ENCODE assay signal across 8 cellular contexts in the genomic region with DNA sequence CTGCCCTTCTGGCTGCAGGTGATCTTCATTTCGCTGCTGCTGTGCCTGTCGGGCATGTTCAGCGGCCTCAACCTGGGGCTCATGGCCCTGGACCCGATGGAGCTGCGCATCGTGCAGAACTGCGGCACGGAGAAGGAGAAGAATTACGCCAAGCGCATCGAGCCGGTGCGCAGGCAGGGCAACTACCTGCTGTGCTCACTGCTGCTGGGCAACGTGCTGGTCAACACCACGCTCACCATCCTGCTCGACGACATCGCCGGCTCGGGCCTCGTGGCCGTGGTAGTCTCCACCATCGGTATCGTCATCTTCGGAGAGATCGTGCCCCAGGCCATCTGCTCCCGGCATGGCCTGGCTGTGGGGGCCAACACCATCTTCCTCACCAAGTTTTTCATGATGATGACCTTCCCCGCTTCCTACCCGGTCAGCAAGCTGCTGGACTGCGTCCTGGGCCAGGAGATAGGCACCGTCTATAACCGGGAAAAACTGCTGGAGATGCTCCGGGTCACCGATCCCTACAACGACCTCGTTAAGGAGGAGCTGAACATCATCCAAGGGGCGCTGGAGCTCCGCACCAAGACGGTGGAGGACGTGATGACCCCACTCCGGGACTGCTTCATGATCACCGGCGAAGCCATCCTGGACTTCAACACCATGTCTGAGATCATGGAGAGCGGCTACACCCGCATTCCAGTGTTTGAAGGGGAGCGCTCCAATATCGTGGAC. TPM values are rescaled to one million over a fixed set of nuclear protein-coding genes. Genes with fewer than 3 reads are reported as not detected.
DNase-seq lines count a peak whose midpoint lies in the region; ATAC-seq and TF ChIP-seq lines count a peak whose summit lies in the region.

No MANE protein-coding gene starts in this region.

- peak overlapping the region; percentile 87 to 96 (median 94) for H3K4me3 Mint-ChIP-seq in CD8-positive, alpha-beta memory T cell
- peak overlapping the region; percentile 94 to 96 for H3K4me3 Mint-ChIP-seq in stimulated activated naive CD8-positive, alpha-beta T cell treated with anti-CD3 and anti-CD28 coated beads, Interleukin-15, amount 100 ng/mL, for 72 hours

- H3K27me3 ChIP-seq in CD8-positive, alpha-beta memory T cell (ENCODE audit: insufficient read depth, low read length, poor library complexity, severe bottlenecking), result no peaks in the 10 kb centered on the region
- no peaks in the 10 kb centered on the region for H3K27me3 ChIP-seq in MM.1S (replicated peaks; ENCODE audit: insufficient read depth, low read length)
- no peaks in the 10 kb centered on the region for H3K27me3 ChIP-seq in brain microvascular endothelial cell (replicated peaks)

- in situ Hi-C loops in brain microvascular endothelial cell (cut with HindIII; ENCODE audit: low pct_ligation_motif_present, low sequenced_read_pairs), result loop anchor here (25.0 kb wide), 1 partner anchor 182 kb away; the partner anchor contains the start of gene WBP1L

- H3K27me3 Mint-ChIP-seq in CD8-positive, alpha-beta memory T cell, result peaks cover 5 to 6% of the 10 kb centered on the region in 2 donors
- H3K27me3 Mint-ChIP-seq in stimulated activated naive CD8-positive, alpha-beta T cell treated with anti-CD3 and anti-CD28 coated beads, Interleukin-15, amount 100 ng/mL, for 72 hours, result peaks cover 9% of the 10 kb centered on the region

- H3K4me1 ChIP-seq in CD8-positive, alpha-beta memory T cell (ENCODE audit: insufficient read depth, low read length), result peaks cover 41% of the 10 kb centered on the region
- H3K4me1 ChIP-seq in MM.1S (ENCODE audit: low read length), result peaks cover 15% of the 10 kb centered on the region

- H3K9me3 Mint-ChIP-seq in CD8-positive, alpha-beta memory T cell, result no peaks in the 10 kb centered on the region
- no peaks in the 10 kb centered on the region for H3K9me3 Mint-ChIP-seq in stimulated activated naive CD8-positive, alpha-beta T cell treated with anti-CD3 and anti-CD28 coated beads, Interleukin-15, amount 100 ng/mL, for 72 hours

- peak overlapping the region; percentile 99 for H2AFZ ChIP-seq in MM.1S (ENCODE audit: low read length)

- H4K20me1 ChIP-seq in MM.1S (ENCODE audit: insufficient read depth, low read length), result no peaks in the 10 kb centered on the region

- no peaks in the 10 kb centered on the region for H3K36me3 ChIP-seq in CD8-positive, alpha-beta memory T cell (ENCODE audit: insufficient read depth, low read length)
- no peaks in the 10 kb centered on the region for H3K36me3 ChIP-seq in MM.1S (replicated peaks; ENCODE audit: insufficient read depth, low read length)
- H3K36me3 ChIP-seq in brain microvascular endothelial cell (replicated peaks), result no peaks in the 10 kb centered on the region

- CTCF ChIA-PET in CD8-positive, alpha-beta memory T cell (lab: Charles Lee), result interaction anchor here (6.6 kb wide), 1 partner anchor 150 kb away, joined by 77 read pairs; no protein-coding TSS in a partner anchor

- peaks cover 0 to 5% (median 2%) of the 10 kb centered on the region in 3 donors for H3K36me3 Mint-ChIP-seq in CD8-positive, alpha-beta memory T cell

- H3K9me2 ChIP-seq in MM.1S (replicated peaks; ENCODE audit: insufficient read depth, low read length), result no peaks in the 10 kb centered on the region

- peaks cover 11% of the 10 kb centered on the region for H3K79me2 ChIP-seq in MM.1S (ENCODE audit: low read length)

- H3K9ac ChIP-seq in MM.1S (ENCODE audit: low read length), result peak overlapping the region; percentile 84; the same call in 1 of the 2 replicates

- peaks cover 8% of the 10 kb centered on the region; the same call in 1 of the 2 replicates for H3F3A ChIP-seq in MM.1S (ENCODE audit: insufficient read depth, low read length)

- peak overlapping the region; percentile 94 for H3K4me2 ChIP-seq in MM.1S (ENCODE audit: low read depth, low read length)

- POLR2A ChIA-PET in CD8-positive, alpha-beta memory T cell (lab: Charles Lee), result no interaction called here

- intact Hi-C loops in left colon (cut with DNase I, micrococcal nuclease), result loop anchor here (5.0 to 10.0 kb wide), 2 partner anchors 145 to 328 kb away; partner anchors contain the start of gene RPEL1 (in 2 of the 2)

- H3K27ac Mint-ChIP-seq in CD8-positive, alpha-beta memory T cell, result peak overlapping the region in 4 of 8 donors; percentile 8 to 86 (median 28)
- no peak overlapping the region for H3K27ac Mint-ChIP-seq in stimulated activated naive CD8-positive, alpha-beta T cell treated with anti-CD3 and anti-CD28 coated beads, Interleukin-15, amount 100 ng/mL, for 72 hours

- H3K4me1 Mint-ChIP-seq in CD8-positive, alpha-beta memory T cell, result peaks cover 55 to 70% (median 68%) of the 10 kb centered on the region in 3 donors
- H3K4me1 Mint-ChIP-seq in stimulated activated naive CD8-positive, alpha-beta T cell treated with anti-CD3 and anti-CD28 coated beads, Interleukin-15, amount 100 ng/mL, for 72 hours, result peaks cover 71% of the 10 kb centered on the region

- H3K9me3 ChIP-seq in CD8-positive, alpha-beta memory T cell (ENCODE audit: low read length), result no peaks in the 10 kb centered on the region
- no peaks in the 10 kb centered on the region for H3K9me3 ChIP-seq in MM.1S (replicated peaks; ENCODE audit: insufficient read depth, low read length)

- no peak overlapping the region for H3K27ac ChIP-seq in CD8-positive, alpha-beta memory T cell (ENCODE audit: low read depth, low read length)
- H3K27ac ChIP-seq in MM.1S (ENCODE audit: low read length) (no peak overlapping the region), brain microvascular endothelial cell (no peak overlapping the region)

- no peak for TF ChIP-seq CTCF in MM.1S (IDR thresholded peaks at IDR 0.05; ENCODE audit: low read length)
- TF ChIP-seq CTCF in brain microvascular endothelial cell (IDR thresholded peaks at IDR 0.05; ENCODE audit: low read depth, low read length, missing control alignments), result no peak

- peak overlapping the region; percentile 96 for H3K4me3 ChIP-seq in CD8-positive, alpha-beta memory T cell (ENCODE audit: low read length)
- peak overlapping the region; percentile 95 for H3K4me3 ChIP-seq in MM.1S (ENCODE audit: low read length)
- H3K4me3 ChIP-seq in brain microvascular endothelial cell (ENCODE audit: low read depth, low read length), result peak overlapping the region; percentile 91

- peak in 1 of 5 donors; percentile 54 for DNase-seq in CD8-positive, alpha-beta memory T cell
- DNase-seq in MM.1S (no peak), brain microvascular endothelial cell (no peak), left colon (peak; percentile 32 to 39), SIG-M5 treated with dmso at 0.1 percent for 504 hours (lab: John Stamatoyannopoulos, UW; ENCODE audit: unreplicated experiment) (no peak), T-helper 9 cell (no peak)
- peak in 1 of 2 donors; percentile 31 for DNase-seq in stimulated activated naive CD8-positive, alpha-beta T cell treated with anti-CD3 and anti-CD28 coated beads, Interleukin-15, amount 100 ng/mL, for 72 hours

- ATAC-seq in left colon (no peak), GM21723 (IDR thresholded peaks at IDR 0.05; ENCODE audit: unreplicated experiment) (no peak)
- no peak for ATAC-seq in stimulated activated naive CD8-positive, alpha-beta T cell treated with anti-CD3 and anti-CD28 coated beads, Interleukin-15, amount 100 ng/mL, for 72 hours

RNA-seq across cellular contexts. Expression of gene CNNM2, which starts 1.3 kb away (rescaled TPM):
- total RNA-seq in CD8-positive, alpha-beta memory T cell, result 1 to 10 TPM; 6.1 to 6.2 TPM
- polyA plus RNA-seq in CD8-positive, alpha-beta memory T cell, result 5.0 TPM
- 10 to 100 TPM; 34.5 to 38.6 TPM for total RNA-seq in left colon

RNA-seq across cellular contexts. Expression of gene AS3MT, which starts 50.1 kb away (rescaled TPM):
- total RNA-seq in CD8-positive, alpha-beta memory T cell, result under 1 TPM in 1 of 2 experiments, not detected in 1; 0.44 TPM
- not detected for polyA plus RNA-seq in CD8-positive, alpha-beta memory T cell
- total RNA-seq in left colon, result 1 to 10 TPM in 1 of 2 donors, under 1 TPM in 1; 0.61 to 1.2 TPM

Comparison
In these comparisons a context has a peak if more than half of its experiments do, and no peak if none do; other contexts are left out.
1. DNase-seq: peak in left colon (2 of 2); none in MM.1S (single experiment), brain microvascular endothelial cell (single experiment), SIG-M5 treated with dmso at 0.1 percent for 504 hours (single experiment) and T-helper 9 cell (single experiment).
2. RNA of gene CNNM2, which starts 1.3 kb away (total RNA-seq): 34.5 to 38.6 TPM in left colon; 6.1 to 6.2 TPM in CD8-positive, alpha-beta memory T cell; every median in the first group is over 4 times any median in the second.
3. Peak in every context shown above with its lines, with median percentiles within 50 percentile points of each other: H3K4me3 ChIP-seq.